In the genomic region with DNA sequence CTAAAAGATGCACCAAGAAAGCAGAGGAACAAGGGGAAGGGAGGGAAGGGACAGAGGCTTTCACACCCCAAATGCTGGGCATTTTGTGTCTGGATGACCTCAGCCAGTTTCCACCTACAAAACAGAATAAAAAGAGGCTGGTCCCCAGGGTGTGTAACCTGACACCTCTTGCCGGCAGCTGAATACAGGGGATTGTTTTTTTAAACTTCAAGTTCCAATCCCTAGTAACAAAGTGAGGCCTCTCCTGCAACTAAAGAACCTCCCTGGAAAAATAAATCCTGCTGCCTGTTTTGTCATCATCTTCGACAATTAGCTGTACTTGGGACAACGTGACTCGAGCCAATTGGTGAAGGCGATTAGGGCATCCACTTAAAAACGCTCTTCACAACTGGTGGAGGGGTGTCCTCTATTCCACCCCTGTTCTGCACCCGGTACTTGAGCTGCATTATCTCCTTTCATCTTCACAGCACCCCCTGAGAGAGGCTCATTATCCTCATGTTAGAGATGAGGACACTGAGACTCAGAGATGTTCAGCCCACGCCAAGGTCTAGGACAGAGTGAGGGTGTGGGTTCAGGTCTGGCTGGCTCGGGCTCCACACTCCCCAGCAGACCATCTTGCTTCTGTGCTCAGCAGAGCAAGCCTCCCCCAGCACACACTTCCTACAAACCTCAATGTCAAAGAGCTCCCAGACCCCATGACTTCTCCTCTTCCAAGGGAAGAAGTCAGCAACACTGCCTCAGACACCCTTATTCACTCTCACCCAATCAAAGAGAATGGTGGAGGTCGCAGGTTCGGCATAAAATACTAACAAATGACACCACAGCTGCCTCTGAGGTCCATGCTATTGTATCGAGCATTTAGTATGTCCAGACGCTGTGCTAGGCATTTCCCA, we compare ENCODE assay signal across 7 cellular contexts. TPM values are rescaled to one million over a fixed set of nuclear protein-coding genes. Genes with fewer than 3 reads are reported as not detected.
DNase-seq lines count a peak whose midpoint lies in the region; ATAC-seq and TF ChIP-seq lines count a peak whose summit lies in the region.

No MANE protein-coding gene starts in this region.

- no peaks in the 10 kb centered on the region for H3K9me3 Mint-ChIP-seq in activated naive CD8-positive, alpha-beta T cell treated with anti-CD3 and anti-CD28 coated beads, Interleukin-2, amount 50 U/mL, for 24 hours
- H3K9me3 Mint-ChIP-seq in type B pancreatic cell = no peaks in the 10 kb centered on the region

- H3K36me3 Mint-ChIP-seq in activated naive CD8-positive, alpha-beta T cell treated with anti-CD3 and anti-CD28 coated beads, Interleukin-2, amount 50 U/mL, for 24 hours (ENCODE audit: low read depth) = peaks cover 43% of the 10 kb centered on the region
- peaks cover 23% of the 10 kb centered on the region for H3K36me3 Mint-ChIP-seq in type B pancreatic cell

- no peaks in the 10 kb centered on the region for H3K27me3 Mint-ChIP-seq in activated naive CD8-positive, alpha-beta T cell treated with anti-CD3 and anti-CD28 coated beads, Interleukin-2, amount 50 U/mL, for 24 hours
- no peaks in the 10 kb centered on the region for H3K27me3 Mint-ChIP-seq in type B pancreatic cell

- no peak for TF ChIP-seq CTCF in type B pancreatic cell (conservative IDR thresholded peaks at IDR 0.05)

- H3K27ac Mint-ChIP-seq in activated naive CD8-positive, alpha-beta T cell treated with anti-CD3 and anti-CD28 coated beads, Interleukin-2, amount 50 U/mL, for 24 hours = peak overlapping the region; percentile 81
- H3K27ac Mint-ChIP-seq in type B pancreatic cell = peak overlapping the region; percentile 63

- H3K4me1 Mint-ChIP-seq in activated naive CD8-positive, alpha-beta T cell treated with anti-CD3 and anti-CD28 coated beads, Interleukin-2, amount 50 U/mL, for 24 hours = peaks cover 94% of the 10 kb centered on the region
- peaks cover 60% of the 10 kb centered on the region for H3K4me1 Mint-ChIP-seq in type B pancreatic cell (ENCODE audit: unreplicated experiment)

- peak; percentile 82 for DNase-seq in NCI-H2107 (lab: John Stamatoyannopoulos, UW)
- DNase-seq in activated naive CD8-positive, alpha-beta T cell treated with anti-CD3 and anti-CD28 coated beads, Interleukin-2, amount 50 U/mL, for 24 hours = no peak
- peak; percentile 71 for DNase-seq in iris pigment epithelial cell (ENCODE audit: low read depth)
- DNase-seq in type B pancreatic cell (ENCODE audit: extremely low spot score, unreplicated experiment) = no peak
- no peak for DNase-seq in cerebellar nuclear complex (lab: John Stamatoyannopoulos, UW)
- no peak for DNase-seq in pons (ENCODE audit: low spot score)

- ATAC-seq in GM21723 (IDR thresholded peaks at IDR 0.05; ENCODE audit: unreplicated experiment) = peak; percentile 10
- ATAC-seq in activated naive CD8-positive, alpha-beta T cell treated with anti-CD3 and anti-CD28 coated beads, Interleukin-2, amount 50 U/mL, for 24 hours = peak; percentile 30

- H3K4me3 Mint-ChIP-seq in activated naive CD8-positive, alpha-beta T cell treated with anti-CD3 and anti-CD28 coated beads, Interleukin-2, amount 50 U/mL, for 24 hours = peak overlapping the region; percentile 77
- H3K4me3 Mint-ChIP-seq in type B pancreatic cell = peak overlapping the region; percentile 46

RNA-seq across cellular contexts. Expression of gene ITPKB, which starts 15.2 kb away (rescaled TPM):
- 24.5 and 31.4 TPM in 2 replicates for total RNA-seq in type B pancreatic cell (ENCODE audit: low replicate concordance)

Comparison
In these comparisons a context has a peak if more than half of its experiments do, and no peak if none do; other contexts are left out.
1. DNase-seq: peak in NCI-H2107 (single experiment) and iris pigment epithelial cell (single experiment); none in activated naive CD8-positive, alpha-beta T cell treated with anti-CD3 and anti-CD28 coated beads, Interleukin-2, amount 50 U/mL, for 24 hours (single experiment), type B pancreatic cell (single experiment), cerebellar nuclear complex (0 of 2) and pons (single experiment).